ENCODE assay signal across 8 cellular contexts in genomic region chr10:97792058-97792721, GRCh38. TPM values are rescaled to one million over a fixed set of nuclear protein-coding genes. Genes with fewer than 3 reads are reported as not detected.
DNase-seq lines count a peak whose midpoint lies in the region; ATAC-seq and TF ChIP-seq lines count a peak whose summit lies in the region.

No MANE protein-coding gene starts in this region.

- WGBS in body of pancreas, 2 donors: 8 to 13% methylated on average over 5 to 8 of the region's 8 CpGs

- no peaks in the 10 kb centered on the region for H3K9me3 ChIP-seq in body of pancreas

- peak in 1 of 3 donors; percentile 33 for TF ChIP-seq POLR2A in body of pancreas (IDR thresholded peaks at IDR 0.05)

- H3K9me3 Mint-ChIP-seq in immature natural killer cell: no peaks in the 10 kb centered on the region

- no peak overlapping the region for H3K4me3 Mint-ChIP-seq in immature natural killer cell

- DNase-seq in AG20443 (ENCODE audit: low spot score) (peak; percentile 88), GM20000 (ENCODE audit: low spot score) (peak; percentile 79), NCI-H1694 (lab: John Stamatoyannopoulos, UW) (peak; percentile 30), body of pancreas (peak; percentile 80 to 93 (median 90)), immature natural killer cell (peak; percentile 65 to 69 (median 66))
- DNase-seq in stimulated activated CD4-positive, alpha-beta T cell treated with anti-CD3 and anti-CD28 coated beads, Interleukin-15, amount 100 ng/mL, for 48 hours (ENCODE audit: low read depth in 2 of 2): peak; percentile 39 to 66

- H3K4me1 Mint-ChIP-seq in immature natural killer cell: peaks cover 32% of the 10 kb centered on the region in 2 donors

- intact Hi-C loops in body of pancreas (cut with DNase I): no loop called here

- peak overlapping the region; percentile 86 to 91 (median 88) for H3K27ac ChIP-seq in body of pancreas

- H3K27me3 ChIP-seq in body of pancreas: no peaks in the 10 kb centered on the region

- H3K27me3 Mint-ChIP-seq in immature natural killer cell (ENCODE audit: low read depth in 3 of 3): peaks cover 3 to 7% (median 7%) of the 10 kb centered on the region in 3 donors

- peaks cover 0 to 4% (median 0%) of the 10 kb centered on the region in 3 donors for H3K36me3 Mint-ChIP-seq in immature natural killer cell

- peaks cover 62% of the 10 kb centered on the region for H3K4me1 ChIP-seq in body of pancreas

- TF ChIP-seq CTCF in GM20000 (IDR thresholded peaks at IDR 0.05; ENCODE audit: extremely low read depth, missing control alignments): peak; percentile 74
- peak; percentile 90 for TF ChIP-seq CTCF in WI38 (IDR thresholded peaks at IDR 0.05; ENCODE audit: low read depth, low read length)
- TF ChIP-seq CTCF in body of pancreas (IDR thresholded peaks at IDR 0.05): peak; percentile 78 to 89 (median 83)

- peak; percentile 49 for ATAC-seq in body of pancreas
- no peak for ATAC-seq in GM21786 (IDR thresholded peaks at IDR 0.05; ENCODE audit: unreplicated experiment)

- H3K4me3 ChIP-seq in WI38 (ENCODE audit: low read depth, low read length) (no peak overlapping the region), body of pancreas (no peak overlapping the region)

- H3K27ac Mint-ChIP-seq in immature natural killer cell: peak overlapping the region in 3 of 6 donors; percentile 49 to 73 (median 50)

- no peaks in the 10 kb centered on the region for H3K36me3 ChIP-seq in body of pancreas (replicated peaks in 1 of 2; ENCODE audit: insufficient read depth in 1 of 2, low read depth in 2 of 2)

RNA-seq across cellular contexts. Expression of gene SFRP5, which starts 20.4 kb away (rescaled TPM):
- total RNA-seq in body of pancreas: 100 to 1,000 TPM; 163 to 226 TPM
- not detected for polyA plus RNA-seq in immature natural killer cell

RNA-seq across cellular contexts. Expression of gene ZFYVE27, which starts 55.3 kb away (rescaled TPM):
- 10 to 100 TPM; 14.8 to 32.6 TPM for total RNA-seq in body of pancreas
- 10 to 100 TPM; 20.0 to 31.8 (median 26.1) TPM for polyA plus RNA-seq in immature natural killer cell

RNA-seq across cellular contexts. Expression of gene GOLGA7B, which starts 57.5 kb away (rescaled TPM):
- total RNA-seq in body of pancreas: 10 to 100 TPM in 1 of 2 donors, 1 to 10 TPM in 1; 9.1 to 12.5 TPM
- under 1 TPM; 0.09 to 0.27 (median 0.17) TPM for polyA plus RNA-seq in immature natural killer cell

Comparison
In these comparisons a context has a peak if more than half of its experiments do, and no peak if none do; other contexts are left out.
1. DNase-seq: peak in every context shown above with its lines; median percentile 90 in body of pancreas; 88 in AG20443; 79 in GM20000; 66 in immature natural killer cell; 52 in stimulated activated CD4-positive, alpha-beta T cell treated with anti-CD3 and anti-CD28 coated beads, Interleukin-15, amount 100 ng/mL, for 48 hours; 30 in NCI-H1694.